Comparison of ENCODE assay signal across 27 cellular contexts in the genomic region with DNA sequence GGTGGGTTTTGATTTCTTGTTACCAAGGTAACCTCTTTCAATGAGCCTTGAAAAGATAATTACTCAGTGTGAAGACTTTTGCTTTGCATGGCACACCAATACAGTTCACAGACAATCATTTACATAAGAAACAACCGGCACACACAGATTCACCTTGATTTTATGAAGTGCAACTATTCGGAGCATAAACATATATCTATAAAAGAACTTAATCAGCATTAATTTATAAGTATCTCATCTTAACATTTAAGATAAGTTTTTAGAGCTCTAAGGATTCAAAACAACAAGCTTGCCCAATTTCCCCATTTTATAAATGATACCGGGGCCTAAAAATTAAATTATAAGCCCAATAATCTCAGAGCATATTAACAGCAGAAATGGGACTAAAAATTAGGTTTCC.
"Had no signal": no experiment of that assay in that cellular context is flagged by ENCODE, and none has a peak within 500 bp of the region (broad histone marks: within the 10 kb centered on the region; RNA-seq: fewer than 3 reads in every experiment).

No MANE protein-coding gene starts in this region.

- H3K4me3 ChIP-seq: coronary artery, dorsolateral prefrontal cortex had no signal

- H3K36me3 ChIP-seq: brain microvascular endothelial cell, WERI-Rb-1 had no signal

- FAIRE-seq: astrocyte, bronchial epithelial cell, frontal cortex had no signal

- DNase-seq: activated B cell treated with CpG ODN at 0.5 μM for 24 hours; activated CD4-positive, alpha-beta T cell treated with anti-CD3 and anti-CD28 coated beads for 48 hours; activated CD4-positive, alpha-beta T cell treated with anti-CD3 and anti-CD28 coated beads, Interleukin-2, amount 50 U/mL, for 1 hour; activated CD4-positive, alpha-beta T cell treated with anti-CD3 and anti-CD28 coated beads, Interleukin-2, amount 50 U/mL, for 48 hours; activated CD8-positive, alpha-beta memory T cell treated with anti-CD3 and anti-CD28 coated beads for 24 hours; activated CD8-positive, alpha-beta T cell treated with anti-CD3 and anti-CD28 coated beads for 36 hours; activated effector memory CD4-positive, alpha-beta T cell treated with Interleukin-2 at 50 U/mL for 16 hours; activated gamma-delta T cell treated with Interleukin-2 at 50 U/mL for 16 hours; activated naive CD4-positive, alpha-beta T cell treated with anti-CD3 and anti-CD28 coated beads, Interleukin-2, amount 50 U/mL, for 16 hours; activated naive CD4-positive, alpha-beta T cell treated with Interleukin-2 at 50 U/mL for 16 hours; activated T-cell treated with anti-CD3 and anti-CD28 coated beads, Interleukin-2, amount 50 U/mL, for 4 hours; amniotic stem cell; anterior cingulate cortex; brain microvascular endothelial cell; dorsolateral prefrontal cortex; effector memory CD4-positive, alpha-beta T cell; endodermal cell; foreskin fibroblast; T1000; WERI-Rb-1 had no signal

- H3K27ac ChIP-seq: brain microvascular endothelial cell, coronary artery, dorsolateral prefrontal cortex, WERI-Rb-1 had no signal

- H3K27me3 ChIP-seq: brain microvascular endothelial cell, dorsolateral prefrontal cortex had no signal

- ATAC-seq: activated CD4-positive, CD25-positive, alpha-beta regulatory T cell treated with anti-CD3 and anti-CD28 coated beads, Interleukin-2, amount 50 U/mL, for 24 hours; activated CD8-positive, alpha-beta T cell treated with anti-CD3 and anti-CD28 coated beads for 36 hours; activated T-cell treated with anti-CD3 and anti-CD28 coated beads, Interleukin-2, amount 50 U/mL, for 4 hours; activated T-helper 17 cell treated with anti-CD3 and anti-CD28 coated beads, Interleukin-2, amount 50 U/mL, for 72 hours; esophagus mucosa had no signal
